ENCODE assay signal across 25 cellular contexts in the genomic region with DNA sequence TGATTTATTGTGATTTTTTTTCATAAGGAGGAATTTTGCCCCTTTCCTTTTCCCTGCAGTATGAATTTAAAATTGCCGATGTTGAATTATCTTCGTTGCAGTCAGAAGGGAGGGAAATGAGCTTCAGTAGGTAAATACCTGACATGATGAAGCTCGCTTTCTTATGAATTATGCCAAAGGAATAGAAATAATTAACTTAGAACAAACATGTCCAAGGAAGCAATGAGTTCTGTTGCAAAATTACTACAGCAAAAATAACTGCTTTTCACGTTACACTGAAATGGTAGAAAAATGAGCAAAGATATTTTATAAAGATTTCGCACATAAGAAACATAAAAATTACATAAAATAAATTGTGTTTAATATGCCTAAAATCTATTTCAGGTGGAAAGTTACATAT.
"Had no signal": no experiment of that assay in that cellular context is flagged by ENCODE, and none has a peak within 500 bp of the region (broad histone marks: within the 10 kb centered on the region; RNA-seq: fewer than 3 reads in every experiment).

No MANE protein-coding gene starts in this region.

- ATAC-seq: esophagus mucosa, gastrocnemius medialis, heart right ventricle, left cardiac atrium, lower lobe of right lung, mucosa of descending colon had no signal

- H3K27me3 ChIP-seq: dorsolateral prefrontal cortex, esophagus squamous epithelium, gastrocnemius medialis, heart right ventricle had no signal

- DNase-seq: dermis blood vessel endothelial cell; dorsolateral prefrontal cortex; effector CD4-positive, alpha-beta T cell; effector memory CD4-positive, alpha-beta T cell; endodermal cell; erythroblast; esophagus squamous epithelium; foreskin fibroblast; foreskin melanocyte; gastrocnemius medialis; glutamatergic neuron; head of caudate nucleus; heart right ventricle; hippocampal formation; left cardiac atrium; left ventricle myocardium inferior; lower lobe of right lung; mesenchymal stem cell; mucosa of descending colon; naive B cell had no signal

- H3K36me3 ChIP-seq: esophagus squamous epithelium, gastrocnemius medialis, heart right ventricle, left ventricle myocardium inferior, lower lobe of right lung had no signal

- H3K4me1 ChIP-seq: esophagus squamous epithelium, gastrocnemius medialis, heart right ventricle, left ventricle myocardium inferior, lower lobe of right lung had no signal

- H3K9me3 ChIP-seq: esophagus squamous epithelium, gastrocnemius medialis, heart right ventricle, lower lobe of right lung, mucosa of descending colon had no signal

- H3K27ac ChIP-seq: coronary artery, dorsolateral prefrontal cortex, epithelial cell of prostate, esophagus squamous epithelium, gastrocnemius medialis, heart right ventricle, left ventricle myocardium inferior, lower lobe of right lung had no signal

- H3K4me3 ChIP-seq: coronary artery, dorsolateral prefrontal cortex, esophagus squamous epithelium, gastrocnemius medialis, heart right ventricle, left ventricle myocardium inferior, lower lobe of right lung, mucosa of descending colon had no signal

- FAIRE-seq: islet of Langerhans, keratinocyte had no signal
